17 cellular contexts compared by ENCODE assay signal in genomic region chr10:93954299-93954698, GRCh38. TPM values are rescaled to one million over a fixed set of nuclear protein-coding genes. Genes with fewer than 3 reads are reported as not detected.
DNase-seq lines count a peak whose midpoint lies in the region; FAIRE-seq and TF ChIP-seq lines count a peak whose summit lies in the region.
"Had no signal": no experiment of that assay in that cellular context is flagged by ENCODE, and none has a peak within 500 bp of the region (broad histone marks: within the 10 kb centered on the region; RNA-seq: fewer than 3 reads in every experiment).

No MANE protein-coding gene starts in this region.

- DNase-seq in RCC 7860 (ENCODE audit: low spot score), result peak; percentile 25
- DNase-seq in epithelial cell of esophagus (ENCODE audit: low read depth), result peak; percentile 74
- no peak for DNase-seq in osteoblast (ENCODE audit: insufficient read length, low spot score, missing footprints)
- DNase-seq in CD14-positive monocyte (ENCODE audit: low spot score), result no peak
- no peak for DNase-seq in NCI-H187 treated with DMSO at 0.1 percent for 48 hours (lab: John Stamatoyannopoulos, UW)
- no peak for DNase-seq in activated naive CD4-positive, alpha-beta T cell (lab: John Stamatoyannopoulos, UW)
- DNase-seq in SHP77 (lab: John Stamatoyannopoulos, UW), result no peak
- DNase-seq: COR-L47, KG1, NCI-H1417 treated with DMSO at 0.1 percent for 48 hours, NCI-H1930, NCI-H524 treated with DMSO at 0.1 percent for 48 hours had no signal

- FAIRE-seq in G401.6 (lab: Jason Lieb, UNC) (peak; percentile 30), RCC 7860 (lab: Jason Lieb, UNC) (peak; percentile 52)
- FAIRE-seq: GM12891, GM19239, H1, HepG2 had no signal

- intact Hi-C loops in CD14-positive monocyte (cut with micrococcal nuclease), result no loop called here

- no peak overlapping the region for H3K4me2 ChIP-seq in osteoblast (ENCODE audit: insufficient read depth, low read length)

- H3K4me1 Mint-ChIP-seq in CD14-positive monocyte, result no peaks in the 10 kb centered on the region

- peaks cover 0 to 2% (median 1%) of the 10 kb centered on the region in 3 donors for H3K27me3 Mint-ChIP-seq in CD14-positive monocyte (ENCODE audit: low read depth in 3 of 3)

- no peaks in the 10 kb centered on the region for H3K79me2 ChIP-seq in osteoblast (ENCODE audit: insufficient read depth, low read length)

- no peak overlapping the region for H2AFZ ChIP-seq in osteoblast (ENCODE audit: low read length)

- H3K27ac ChIP-seq in osteoblast (ENCODE audit: low read depth, low read length), result peak overlapping the region; percentile 18

- TF ChIP-seq CTCF in epithelial cell of esophagus (IDR thresholded peaks at IDR 0.05; ENCODE audit: insufficient read depth, low read depth, low read length, missing control alignments) (no peak), osteoblast (IDR thresholded peaks at IDR 0.05; ENCODE audit: extremely low read depth, low read depth, low read length) (no peak), CD14-positive monocyte (IDR thresholded peaks at IDR 0.05) (no peak)

- no peak overlapping the region for H3K4me3 Mint-ChIP-seq in CD14-positive monocyte

- H3K4me1 ChIP-seq in osteoblast (ENCODE audit: insufficient read depth, low read length), result peaks cover 5% of the 10 kb centered on the region

- no peaks in the 10 kb centered on the region for H3K36me3 Mint-ChIP-seq in CD14-positive monocyte

- no peaks in the 10 kb centered on the region for H3K9me3 ChIP-seq in osteoblast (ENCODE audit: low read depth, low read length)

- H3K27ac Mint-ChIP-seq in CD14-positive monocyte, result no peak overlapping the region

- H3K4me3 ChIP-seq in epithelial cell of esophagus (ENCODE audit: low read length) (no peak overlapping the region), osteoblast (ENCODE audit: insufficient read depth, low read length) (no peak overlapping the region)

- no peaks in the 10 kb centered on the region for H4K20me1 ChIP-seq in osteoblast (ENCODE audit: insufficient read depth, low read length)

- H3K27me3 ChIP-seq in osteoblast (ENCODE audit: insufficient read depth, low read length), result no peaks in the 10 kb centered on the region

- peaks cover 0 to 2% (median 1%) of the 10 kb centered on the region in 7 donors for H3K9me3 Mint-ChIP-seq in CD14-positive monocyte

- no peaks in the 10 kb centered on the region for H3K36me3 ChIP-seq in osteoblast (ENCODE audit: insufficient read depth, low read length)

RNA-seq across cellular contexts. Expression of gene PLCE1, which starts 39.4 kb away (rescaled TPM):
- total RNA-seq in osteoblast, result 6.2 and 7.7 TPM in 2 replicates
- polyA plus RNA-seq in CD14-positive monocyte, result under 1 TPM; 0.02 TPM
- polyA plus RNA-seq: HepG2 had no signal

Comparison
In these comparisons a context has a peak if more than half of its experiments do, and no peak if none do; other contexts are left out.
1. DNase-seq: peak in RCC 7860 (single experiment) and epithelial cell of esophagus (single experiment); none in osteoblast (single experiment), CD14-positive monocyte (single experiment), NCI-H187 treated with DMSO at 0.1 percent for 48 hours (single experiment), activated naive CD4-positive, alpha-beta T cell (0 of 4) and SHP77 (0 of 2).